Comparison of ENCODE assay signal across 16 cellular contexts in genomic region chr19:23800868-23801267, GRCh38. TPM values are rescaled to one million over a fixed set of nuclear protein-coding genes. Genes with fewer than 3 reads are reported as not detected.
DNase-seq lines count a peak whose midpoint lies in the region; ATAC-seq and TF ChIP-seq lines count a peak whose summit lies in the region.
"Had no signal": no experiment of that assay in that cellular context is flagged by ENCODE, and none has a peak within 500 bp of the region (broad histone marks: within the 10 kb centered on the region; RNA-seq: fewer than 3 reads in every experiment).

No MANE protein-coding gene starts in this region.

- no peaks in the 10 kb centered on the region for H3K27me3 Mint-ChIP-seq in activated T-cell treated with anti-CD3 and anti-CD28 coated beads, Interleukin-2, amount 50 U/mL, for 24 hours
- H3K27me3 Mint-ChIP-seq in activated T-cell treated with anti-CD3 and anti-CD28 coated beads, Interleukin-2, amount 50 U/mL, for 4 hours (ENCODE audit: low read depth) = no peaks in the 10 kb centered on the region
- no peaks in the 10 kb centered on the region for H3K27me3 Mint-ChIP-seq in CD4-positive, alpha-beta T cell
- no peaks in the 10 kb centered on the region for H3K27me3 Mint-ChIP-seq in memory B cell

- no peak for ATAC-seq in activated T-cell treated with anti-CD3 and anti-CD28 coated beads, Interleukin-2, amount 50 U/mL, for 4 hours
- no peak for ATAC-seq in CD4-positive, alpha-beta T cell (ENCODE audit: poor library complexity)
- ATAC-seq in memory B cell (ENCODE audit: low read depth) = no peak
- no peak for ATAC-seq in HG02938 (IDR thresholded peaks at IDR 0.05; ENCODE audit: unreplicated experiment)
- ATAC-seq in GM19351 (IDR thresholded peaks at IDR 0.05; ENCODE audit: unreplicated experiment) = no peak
- ATAC-seq: A549, HepG2, Panc1 had no signal

- no peak overlapping the region for H3K9ac ChIP-seq in OCI-LY1 (ENCODE audit: low read length)
- H3K9ac ChIP-seq: KMS-11 had no signal

- H3F3A ChIP-seq in OCI-LY1 (ENCODE audit: insufficient read depth, low read length) = no peaks in the 10 kb centered on the region

- H3K9me2 ChIP-seq in OCI-LY1 (ENCODE audit: low read depth, low read length) = no peaks in the 10 kb centered on the region

- CTCF ChIA-PET in CD4-positive, alpha-beta T cell (lab: Charles Lee) = no interaction called here

- H3K4me3 Mint-ChIP-seq in activated T-cell treated with anti-CD3 and anti-CD28 coated beads, Interleukin-2, amount 50 U/mL, for 24 hours = no peak overlapping the region
- H3K4me3 Mint-ChIP-seq in activated T-cell treated with anti-CD3 and anti-CD28 coated beads, Interleukin-2, amount 50 U/mL, for 4 hours = no peak overlapping the region
- peak overlapping the region; percentile 51 for H3K4me3 Mint-ChIP-seq in CD4-positive, alpha-beta T cell
- H3K4me3 Mint-ChIP-seq in memory B cell = peak overlapping the region; percentile 11

- H3K4me1 Mint-ChIP-seq in activated T-cell treated with anti-CD3 and anti-CD28 coated beads, Interleukin-2, amount 50 U/mL, for 24 hours (ENCODE audit: low read depth) = peaks cover 38% of the 10 kb centered on the region
- peaks cover 36% of the 10 kb centered on the region for H3K4me1 Mint-ChIP-seq in activated T-cell treated with anti-CD3 and anti-CD28 coated beads, Interleukin-2, amount 50 U/mL, for 4 hours (ENCODE audit: low read depth)
- H3K4me1 Mint-ChIP-seq in CD4-positive, alpha-beta T cell (ENCODE audit: low read depth) = peaks cover 43% of the 10 kb centered on the region
- H3K4me1 Mint-ChIP-seq in memory B cell = peaks cover 15% of the 10 kb centered on the region

- no peak overlapping the region for H3K27ac ChIP-seq in CD4-positive, alpha-beta T cell (ENCODE audit: low read depth, low read length)
- H3K27ac ChIP-seq in OCI-LY1 (ENCODE audit: low read depth, low read length, poor library complexity, severe bottlenecking) (peak overlapping the region; percentile 74), ovary (no peak overlapping the region)
- H3K27ac ChIP-seq: A549, KMS-11 had no signal

- H3K4me1 ChIP-seq in OCI-LY1 (ENCODE audit: insufficient read depth, low read length, severe bottlenecking) = peaks cover 31% of the 10 kb centered on the region
- H3K4me1 ChIP-seq in ovary (ENCODE audit: insufficient read depth) = no peaks in the 10 kb centered on the region
- H3K4me1 ChIP-seq: A549 had no signal

- H3K9me3 Mint-ChIP-seq in activated T-cell treated with anti-CD3 and anti-CD28 coated beads, Interleukin-2, amount 50 U/mL, for 24 hours = peaks cover 11% of the 10 kb centered on the region
- H3K9me3 Mint-ChIP-seq in activated T-cell treated with anti-CD3 and anti-CD28 coated beads, Interleukin-2, amount 50 U/mL, for 4 hours = peaks cover 9% of the 10 kb centered on the region
- H3K9me3 Mint-ChIP-seq in CD4-positive, alpha-beta T cell = peaks cover 2% of the 10 kb centered on the region
- H3K9me3 Mint-ChIP-seq in memory B cell = peaks cover 7% of the 10 kb centered on the region

- no peaks in the 10 kb centered on the region for H3K27me3 ChIP-seq in CD4-positive, alpha-beta T cell (ENCODE audit: control insufficient read depth, insufficient read depth, low read length)
- H3K27me3 ChIP-seq in OCI-LY1 (ENCODE audit: insufficient read depth, low read length) (no peaks in the 10 kb centered on the region), ovary (no peaks in the 10 kb centered on the region)

- POLR2A ChIA-PET in CD4-positive, alpha-beta T cell (lab: Charles Lee) = interaction anchor here (1.0 to 3.4 kb wide), 4 partner anchors 38 to 421 kb away, joined by 6 to 19 read pairs (median 14); partner anchors contain the start of genes ZNF675 and ZNF681

- H3K36me3 ChIP-seq in OCI-LY1 (ENCODE audit: insufficient read depth, low read length) = peaks cover 9% of the 10 kb centered on the region
- no peaks in the 10 kb centered on the region for H3K36me3 ChIP-seq in ovary

- H3K4me3 ChIP-seq in OCI-LY1 (ENCODE audit: low read depth, low read length, poor library complexity, severe bottlenecking) (no peak overlapping the region), ovary (no peak overlapping the region)
- H3K4me3 ChIP-seq: A549 had no signal

- H4K20me1 ChIP-seq in OCI-LY1 (ENCODE audit: insufficient read depth, low read length) = no peaks in the 10 kb centered on the region

- DNase-seq in activated T-cell treated with anti-CD3 and anti-CD28 coated beads, Interleukin-2, amount 50 U/mL, for 24 hours = no peak
- no peak for DNase-seq in activated T-cell treated with anti-CD3 and anti-CD28 coated beads, Interleukin-2, amount 50 U/mL, for 4 hours
- no peak for DNase-seq in CD4-positive, alpha-beta T cell
- DNase-seq in memory B cell (ENCODE audit: low spot score in 2 of 2) (no peak), ovary (no peak)
- DNase-seq: DMS 273 treated with DMSO at 0.1 percent for 48 hours, NCI-H1105 treated with DMSO at 0.1 percent for 48 hours, NCI-H187, SHP77 treated with DMSO at 0.1 percent for 48 hours had no signal

- peaks cover 1% of the 10 kb centered on the region for H3K9me3 ChIP-seq in CD4-positive, alpha-beta T cell (ENCODE audit: control insufficient read depth, low read length)
- H3K9me3 ChIP-seq in OCI-LY1 (ENCODE audit: low read length) (peaks cover 3% of the 10 kb centered on the region; the same call in 1 of the 2 replicates), ovary (no peaks in the 10 kb centered on the region)

- H3K4me2 ChIP-seq in OCI-LY1 (ENCODE audit: low read length) = no peak overlapping the region
- H3K4me2 ChIP-seq: A549, KMS-11 had no signal

- H3K27ac Mint-ChIP-seq in activated T-cell treated with anti-CD3 and anti-CD28 coated beads, Interleukin-2, amount 50 U/mL, for 24 hours = peak overlapping the region; percentile 71
- H3K27ac Mint-ChIP-seq in CD4-positive, alpha-beta T cell = peak overlapping the region; percentile 90
- H3K27ac Mint-ChIP-seq in memory B cell = no peak overlapping the region

- TF ChIP-seq POLR2A in ovary (IDR thresholded peaks at IDR 0.05) = no peak

- intact Hi-C loops in CD4-positive, alpha-beta T cell (cut with DNase I, micrococcal nuclease) = loop anchor here in 1 of 2 experiments (10.0 kb wide), 1 partner anchor 116 kb away; the partner anchor contains the start of gene ZNF675
- intact Hi-C loops in ovary (cut with DNase I) = loop anchor here in 1 of 4 donors (10.0 kb wide), 1 partner anchor 426 kb away; no protein-coding TSS in a partner anchor

- TF ChIP-seq CTCF in CD4-positive, alpha-beta T cell (IDR thresholded peaks at IDR 0.05) = no peak
- TF ChIP-seq CTCF in OCI-LY1 (IDR thresholded peaks at IDR 0.05; ENCODE audit: low read length) (no peak), ovary (IDR thresholded peaks at IDR 0.05) (no peak)

- TF ChIP-seq EP300 in ovary (IDR thresholded peaks at IDR 0.05) = no peak

- no peak overlapping the region for H2AFZ ChIP-seq in OCI-LY1 (ENCODE audit: low read length)

- peaks cover 23% of the 10 kb centered on the region for H3K79me2 ChIP-seq in OCI-LY1 (ENCODE audit: insufficient read depth, low read length)

- peaks cover 21% of the 10 kb centered on the region for H3K36me3 Mint-ChIP-seq in activated T-cell treated with anti-CD3 and anti-CD28 coated beads, Interleukin-2, amount 50 U/mL, for 24 hours (ENCODE audit: low read depth)
- H3K36me3 Mint-ChIP-seq in activated T-cell treated with anti-CD3 and anti-CD28 coated beads, Interleukin-2, amount 50 U/mL, for 4 hours (ENCODE audit: insufficient read depth) = no peaks in the 10 kb centered on the region
- peaks cover 25% of the 10 kb centered on the region for H3K36me3 Mint-ChIP-seq in CD4-positive, alpha-beta T cell (ENCODE audit: low read depth)
- peaks cover 5% of the 10 kb centered on the region for H3K36me3 Mint-ChIP-seq in memory B cell

RNA-seq across cellular contexts. Expression of gene ZNF681, which starts 42.2 kb away (rescaled TPM):
- 1 to 10 TPM; 3.7 to 4.3 (median 4.3) TPM for total RNA-seq in activated T-cell treated with anti-CD3 and anti-CD28 coated beads, Interleukin-2, amount 50 U/mL, for 4 hours
- total RNA-seq in CD4-positive, alpha-beta T cell = 1 to 10 TPM; 1.6 to 2.6 TPM
- 1 to 10 TPM; 1.5 to 4.0 (median 3.3) TPM for total RNA-seq in ovary
- 1 to 10 TPM; 1.5 to 1.6 TPM for polyA plus RNA-seq in ovary
- total RNA-seq: HepG2 had no signal
- polyA plus RNA-seq: HepG2 had no signal

Comparison
In these comparisons a context has a peak if more than half of its experiments do, and no peak if none do; other contexts are left out.
1. H3K4me3 Mint-ChIP-seq: peak in CD4-positive, alpha-beta T cell (single experiment) and memory B cell (single experiment); none in activated T-cell treated with anti-CD3 and anti-CD28 coated beads, Interleukin-2, amount 50 U/mL, for 24 hours (single experiment) and activated T-cell treated with anti-CD3 and anti-CD28 coated beads, Interleukin-2, amount 50 U/mL, for 4 hours (single experiment).